ENCODE assay signal across 8 cellular contexts in the genomic region with DNA sequence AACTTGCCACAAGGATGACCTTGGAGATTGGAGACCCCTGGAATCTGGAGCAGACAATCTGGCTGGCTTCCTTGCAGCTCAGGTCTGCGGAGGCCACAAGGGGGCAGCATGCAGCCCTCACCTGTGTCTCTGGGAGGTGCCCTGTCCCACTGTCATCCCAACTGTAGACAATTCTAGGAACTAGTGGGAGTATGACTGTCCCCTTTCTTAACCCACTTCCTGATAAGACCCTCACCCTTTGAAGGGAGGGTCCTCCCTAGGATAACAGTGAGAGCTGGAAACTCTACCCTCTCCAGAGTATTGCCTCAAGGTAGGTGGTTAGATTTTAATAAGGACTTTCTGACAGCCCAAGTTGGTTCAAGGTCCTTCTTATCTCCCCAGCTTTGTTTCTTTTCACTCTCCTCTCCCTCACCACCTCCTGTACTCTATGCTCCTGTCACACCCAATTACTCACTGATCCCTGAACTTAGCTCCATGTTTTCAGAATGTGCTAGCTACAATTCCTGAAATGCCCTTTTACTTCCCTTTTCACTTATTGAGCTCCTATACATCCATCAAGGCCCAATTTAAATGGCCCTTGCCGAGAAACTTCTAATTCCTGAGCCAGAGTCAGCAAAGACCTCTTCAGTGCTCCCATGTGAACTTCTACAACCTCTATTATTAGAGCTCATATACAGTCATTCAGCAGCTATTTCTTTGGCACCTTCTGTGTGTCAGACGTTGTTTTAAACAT.
DNase-seq lines count a peak whose midpoint lies in the region; TF ChIP-seq lines count a peak whose summit lies in the region.

No MANE protein-coding gene starts in this region.

- peak; percentile 86 for TF ChIP-seq CTCF in choroid plexus epithelial cell (conservative IDR thresholded peaks at IDR 0.05; ENCODE audit: low read depth, low read length)

- DNase-seq in D341Med (ENCODE audit: low spot score) (peak; percentile 73), Kasumi-1 (lab: John Stamatoyannopoulos, UW) (peak; percentile 7 to 30), choroid plexus epithelial cell (ENCODE audit: low read depth) (peak; percentile 45), midbrain (lab: John Stamatoyannopoulos, UW) (peak; percentile 32), NK-92 (lab: John Stamatoyannopoulos, UW; ENCODE audit: unreplicated experiment) (no peak), hippocampal formation (lab: John Stamatoyannopoulos, UW) (no peak)
- peak; percentile 58 to 60 for DNase-seq in activated CD4-positive, alpha-beta T cell treated with anti-CD3 and anti-CD28 coated beads for 24 hours (ENCODE audit: low read depth in 2 of 2)
- peak; percentile 16 to 41 for DNase-seq in stimulated activated CD8-positive, alpha-beta memory T cell treated with anti-CD3 and anti-CD28 coated beads, Interleukin-7, amount 100 ng/mL, for 48 hours (ENCODE audit: extremely low read depth in 1 of 2, low read depth in 1 of 2)

- H3K4me3 ChIP-seq in choroid plexus epithelial cell (ENCODE audit: low read depth, low read length), result no peak overlapping the region

Comparison
In these comparisons a context has a peak if more than half of its experiments do, and no peak if none do; other contexts are left out.
1. DNase-seq: peak in D341Med (single experiment), Kasumi-1 (2 of 2), activated CD4-positive, alpha-beta T cell treated with anti-CD3 and anti-CD28 coated beads for 24 hours (2 of 2), choroid plexus epithelial cell (single experiment), midbrain (single experiment) and stimulated activated CD8-positive, alpha-beta memory T cell treated with anti-CD3 and anti-CD28 coated beads, Interleukin-7, amount 100 ng/mL, for 48 hours (2 of 2); none in NK-92 (single experiment) and hippocampal formation (0 of 2).